ENCODE assay signal across 8 cellular contexts in the genomic region with DNA sequence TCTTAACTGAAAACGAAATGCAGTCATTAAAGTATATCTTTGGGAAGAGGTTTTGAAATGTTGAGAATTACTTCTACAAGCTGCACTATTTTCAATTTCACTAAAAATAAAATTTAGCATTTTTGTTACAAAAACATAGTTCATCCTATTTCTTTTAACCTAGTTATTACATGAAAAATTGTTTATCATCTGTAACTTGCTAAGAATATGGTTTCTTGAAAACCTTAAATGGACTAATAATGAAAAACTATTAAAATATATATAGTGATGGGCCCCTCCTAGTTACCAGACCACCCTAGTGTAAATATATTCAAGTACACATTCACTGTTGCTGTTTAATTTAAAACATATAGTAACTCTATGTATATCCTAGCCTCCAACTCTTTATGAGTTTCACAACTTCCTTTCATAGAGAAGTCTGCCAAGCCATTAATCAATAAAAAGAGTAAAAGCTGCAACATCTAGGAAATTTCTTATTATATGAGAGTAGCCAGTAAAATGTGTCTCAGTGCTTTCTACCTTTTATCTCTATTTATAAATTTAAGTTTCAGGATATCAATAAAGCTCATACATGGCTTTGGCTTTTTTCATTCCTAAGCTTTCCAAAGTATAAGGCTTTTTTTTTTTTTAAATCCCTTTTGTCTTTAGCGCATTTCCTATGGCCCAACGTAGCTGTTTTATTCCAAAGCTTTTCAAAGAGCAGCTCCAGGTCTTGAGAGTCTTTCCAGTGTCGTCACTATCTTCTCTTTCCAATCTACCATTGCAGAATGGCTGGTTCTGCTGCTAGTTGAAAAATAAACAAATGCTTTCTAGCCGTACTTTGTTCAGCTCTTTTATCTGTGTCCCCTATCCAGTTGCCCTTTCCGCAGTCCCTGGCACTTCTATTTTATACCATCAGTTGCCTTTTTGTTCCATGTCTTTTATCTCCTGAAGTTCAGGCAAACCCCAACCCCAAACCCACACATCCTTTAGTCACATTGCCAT. TPM values are rescaled to one million over a fixed set of nuclear protein-coding genes. Genes with fewer than 3 reads are reported as not detected.
DNase-seq lines count a peak whose midpoint lies in the region; ATAC-seq and TF ChIP-seq lines count a peak whose summit lies in the region.

No MANE protein-coding gene starts in this region.

- H3K79me2 ChIP-seq in OCI-LY7 (ENCODE audit: insufficient read depth, low read depth, low read length) = peaks cover 56% of the 10 kb centered on the region; the same call in 1 of the 2 replicates

- DNase-seq in T-helper 1 cell = no peak
- DNase-seq in OCI-LY7 (ENCODE audit: low spot score) = no peak
- DNase-seq in neural crest cell (ENCODE audit: low read depth, low spot score) = no peak
- no peak for DNase-seq in AG08395 (ENCODE audit: low spot score)
- no peak for DNase-seq in GM19238 (ENCODE audit: insufficient read length, low spot score)

- H2AFZ ChIP-seq in OCI-LY7 (ENCODE audit: low read length) = no peak overlapping the region

- H3K27ac ChIP-seq in OCI-LY7 (ENCODE audit: low read depth, low read length, poor library complexity, severe bottlenecking) = peak overlapping the region; percentile 32
- no peak overlapping the region for H3K27ac ChIP-seq in ectodermal cell (ENCODE audit: insufficient read depth, low read depth, low read length, poor library complexity, severe bottlenecking)

- no peaks in the 10 kb centered on the region for H3K27me3 Mint-ChIP-seq in T-helper 1 cell treated with Interleukin-12 subunit alpha and Interleukin-12 subunit beta and Interleukin-4 antibody, amounts not matched to agents 30 μg/mL and 1 μg/mL, for 36 hours (ENCODE audit: low read depth)
- H3K27me3 Mint-ChIP-seq in neural crest cell (ENCODE audit: low read depth) = peaks cover 3% of the 10 kb centered on the region

- H3K9me3 ChIP-seq in OCI-LY7 (ENCODE audit: low read length) = no peaks in the 10 kb centered on the region
- H3K9me3 ChIP-seq in ectodermal cell (ENCODE audit: control insufficient read depth, low read length) = no peaks in the 10 kb centered on the region

- H3K27me3 ChIP-seq in ectodermal cell (ENCODE audit: control insufficient read depth, insufficient read depth, low read length, poor library complexity, severe bottlenecking) = no peaks in the 10 kb centered on the region

- peak overlapping the region; percentile 88 for H3K4me2 ChIP-seq in OCI-LY7 (ENCODE audit: low read length)

- H3K4me1 Mint-ChIP-seq in T-helper 1 cell treated with Interleukin-12 subunit alpha and Interleukin-12 subunit beta and Interleukin-4 antibody, amounts not matched to agents 30 μg/mL and 1 μg/mL, for 36 hours (ENCODE audit: low read depth) = peaks cover 57% of the 10 kb centered on the region
- peaks cover 91% of the 10 kb centered on the region for H3K4me1 Mint-ChIP-seq in neural crest cell

- BruUV-seq in OCI-LY7 (replicated peaks; lab: Mats Ljungman, UMichigan) = no TSS peak

- peak overlapping the region; percentile 84 for H3K27ac Mint-ChIP-seq in T-helper 1 cell treated with Interleukin-12 subunit alpha and Interleukin-12 subunit beta and Interleukin-4 antibody, amounts not matched to agents 30 μg/mL and 1 μg/mL, for 36 hours
- H3K27ac Mint-ChIP-seq in neural crest cell (ENCODE audit: unreplicated experiment) = peak overlapping the region; percentile 96

- POLR2A ChIA-PET in OCI-LY7 (lab: Charles Lee) = interaction anchor here (0.8 to 4.2 kb wide), 13 partner anchors 8 to 471 kb away, joined by 3 to 50 read pairs (median 4); partner anchors contain the start of genes IRF2BP2 and TARBP1

- H3K9me2 ChIP-seq in OCI-LY7 (ENCODE audit: insufficient read depth, low read length) = no peaks in the 10 kb centered on the region

- H3K4me1 ChIP-seq in OCI-LY7 (ENCODE audit: insufficient read depth, low read length, poor library complexity, severe bottlenecking) (peaks cover 93% of the 10 kb centered on the region), ectodermal cell (ENCODE audit: control insufficient read depth, insufficient read depth, low read length) (peaks cover 31% of the 10 kb centered on the region)

- ATAC-seq in GM18907 (IDR thresholded peaks at IDR 0.05; ENCODE audit: unreplicated experiment) = no peak

- H4K20me1 ChIP-seq in OCI-LY7 (ENCODE audit: insufficient read depth, low read length) = peaks cover 10% of the 10 kb centered on the region; the same call in 1 of the 2 replicates

- no peaks in the 10 kb centered on the region for H3K9me3 Mint-ChIP-seq in T-helper 1 cell treated with Interleukin-12 subunit alpha and Interleukin-12 subunit beta and Interleukin-4 antibody, amounts not matched to agents 30 μg/mL and 1 μg/mL, for 36 hours
- no peaks in the 10 kb centered on the region for H3K9me3 Mint-ChIP-seq in neural crest cell

- peak overlapping the region; percentile 81 for H3K4me3 Mint-ChIP-seq in T-helper 1 cell treated with Interleukin-12 subunit alpha and Interleukin-12 subunit beta and Interleukin-4 antibody, amounts not matched to agents 30 μg/mL and 1 μg/mL, for 36 hours
- H3K4me3 Mint-ChIP-seq in neural crest cell = peak overlapping the region; percentile 95

- TF ChIP-seq CTCF in OCI-LY7 (conservative IDR thresholded peaks at IDR 0.05; ENCODE audit: low read length) (no peak), neural crest cell (conservative IDR thresholded peaks at IDR 0.05) (no peak)

- peak overlapping the region; percentile 72 for H3K4me3 ChIP-seq in OCI-LY7 (ENCODE audit: low read depth, low read length, poor library complexity, severe bottlenecking)
- peak overlapping the region; percentile 5 for H3K4me3 ChIP-seq in ectodermal cell (ENCODE audit: insufficient read depth, low read depth, low read length)

- CTCF ChIA-PET in OCI-LY7 (lab: Charles Lee; ENCODE audit: unreplicated experiment) = interaction anchor here (0.6 to 1.3 kb wide), 2 partner anchors 9 to 81 kb away, joined by 3 to 4 read pairs; no protein-coding TSS in a partner anchor

- intact Hi-C loops in OCI-LY7 (cut with micrococcal nuclease; ENCODE audit: unreplicated experiment) = no loop called here

- WGBS in ectodermal cell, 2 experiments = 30 to 34% methylated on average over 5 to 6 of the region's 6 CpGs

- H3K36me3 ChIP-seq in OCI-LY7 (ENCODE audit: insufficient read depth, low read length) (peaks cover 31% of the 10 kb centered on the region), ectodermal cell (ENCODE audit: control insufficient read depth, insufficient read depth, low read length) (peaks cover 5% of the 10 kb centered on the region)

- H3K36me3 Mint-ChIP-seq in T-helper 1 cell treated with Interleukin-12 subunit alpha and Interleukin-12 subunit beta and Interleukin-4 antibody, amounts not matched to agents 30 μg/mL and 1 μg/mL, for 36 hours (ENCODE audit: low read depth) = peaks cover 53% of the 10 kb centered on the region
- peaks cover 7% of the 10 kb centered on the region for H3K36me3 Mint-ChIP-seq in neural crest cell (ENCODE audit: low read depth)

RNA-seq across cellular contexts. Expression of gene IRF2BP2, which starts 6.5 kb away (rescaled TPM):
- total RNA-seq in OCI-LY7 (2014; rRNA removed; shearing (Covaris generic)) = 30.2 and 40.6 TPM in 2 replicates
- 64.6 and 65.9 TPM in 2 replicates for total RNA-seq in OCI-LY7 (2022)
- 56.3 TPM for polyA plus RNA-seq in ectodermal cell (2013, experiment 1 of 4)
- polyA plus RNA-seq in ectodermal cell (2013, experiment 2 of 4) = 39.8 TPM
- polyA plus RNA-seq in ectodermal cell (2013, experiment 3 of 4) = 41.4 TPM
- 51.6 TPM for polyA plus RNA-seq in ectodermal cell (2013, experiment 4 of 4)
- total RNA-seq in neural crest cell = 55.6 and 59.9 TPM in 2 replicates
